In genomic region chr4:73098713-73099112, GRCh38 we compare ENCODE assay signal across 17 cellular contexts.
"Had no signal": no experiment of that assay in that cellular context is flagged by ENCODE, and none has a peak within 500 bp of the region (broad histone marks: within the 10 kb centered on the region; RNA-seq: fewer than 3 reads in every experiment).

No MANE protein-coding gene starts in this region.

- H3K9me3 ChIP-seq: esophagus squamous epithelium, prostate gland, right atrium auricular region, SK-N-SH, thyroid gland had no signal

- H3K4me3 ChIP-seq: coronary artery, esophagus squamous epithelium, prostate gland, right atrium auricular region, thyroid gland had no signal

- H3K9me3 Mint-ChIP-seq: activated CD4-positive, alpha-beta T cell treated with anti-CD3 and anti-CD28 coated beads, Interleukin-2, amount 10 ng/mL, durations not matched to agents 24 days and 14 days; brain; immature natural killer cell; memory B cell had no signal

- H3K27me3 Mint-ChIP-seq: activated CD4-positive, alpha-beta T cell treated with anti-CD3 and anti-CD28 coated beads, Interleukin-2, amount 10 ng/mL, durations not matched to agents 24 days and 14 days; memory B cell had no signal

- H3K4me1 Mint-ChIP-seq: brain, immature natural killer cell had no signal

- H3K4me1 ChIP-seq: esophagus squamous epithelium, prostate gland, right atrium auricular region, thyroid gland had no signal

- H3K27me3 ChIP-seq: esophagus squamous epithelium, right atrium auricular region, thyroid gland had no signal

- H3K27ac ChIP-seq: prostate gland, right atrium auricular region, thyroid gland had no signal

- DNase-seq: activated CD4-positive, alpha-beta T cell treated with anti-CD3 and anti-CD28 coated beads, Interleukin-2, amount 10 ng/mL, durations not matched to agents 24 days and 14 days; activated CD4-positive, CD25-positive, alpha-beta regulatory T cell; activated CD8-positive, alpha-beta memory T cell treated with anti-CD3 and anti-CD28 coated beads for 24 hours; activated CD8-positive, alpha-beta memory T cell treated with anti-CD3 and anti-CD28 coated beads, Interleukin-2, amount 50 U/mL, for 48 hours; activated gamma-delta T cell treated with Interleukin-2 at 50 U/mL for 16 hours; effector CD4-positive, alpha-beta T cell; esophagus squamous epithelium; immature natural killer cell; kidney glomerular epithelial cell; SK-N-SH; stimulated activated CD4-positive, alpha-beta T cell treated with anti-CD3 and anti-CD28 coated beads, Interleukin-2, amount 100 ng/mL, for 24 hours; thyroid gland had no signal

- H3K4me3 Mint-ChIP-seq: activated CD4-positive, alpha-beta T cell treated with anti-CD3 and anti-CD28 coated beads, Interleukin-2, amount 10 ng/mL, durations not matched to agents 24 days and 14 days; brain; immature natural killer cell; memory B cell had no signal
